In the genomic region with DNA sequence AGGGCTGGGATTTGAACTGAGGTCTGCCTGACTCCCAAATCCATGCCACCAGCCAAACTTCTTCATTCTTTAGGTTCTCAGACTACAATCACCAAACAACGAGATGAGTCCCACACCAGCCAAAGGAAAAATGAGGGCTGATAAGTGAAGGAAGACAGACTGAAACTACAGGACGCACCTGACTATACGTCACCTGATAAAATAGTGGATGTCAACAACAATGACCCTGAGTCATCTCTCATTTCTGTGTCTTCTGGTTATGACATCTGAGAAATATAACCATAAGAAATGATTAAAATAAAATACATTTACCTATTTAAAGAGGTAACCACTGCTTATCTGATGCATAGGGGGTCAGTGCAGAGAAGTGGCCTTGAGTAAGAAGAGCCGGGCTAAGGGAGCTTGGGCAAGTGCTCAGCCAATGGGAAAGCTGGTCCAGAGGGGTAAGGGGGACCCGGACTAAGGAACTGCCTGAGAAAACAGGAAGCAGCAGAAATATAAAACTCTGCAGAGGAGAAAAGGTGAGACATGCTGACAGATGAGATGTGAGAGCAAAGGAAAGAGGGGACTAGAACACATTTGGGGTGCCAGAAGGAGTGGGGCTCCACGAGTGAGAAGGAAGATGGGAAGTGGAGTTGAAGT, we compare ENCODE assay signal across 1 cellular context.
TF ChIP-seq lines count a peak whose summit lies in the region.

No MANE protein-coding gene starts in this region.

TF ChIP-seq in SK-N-SH, 30 proteins besides CTCF, POLR2A, EP300 and RAD21 (continued from another document):
- TF ChIP-seq, protein P1, sequence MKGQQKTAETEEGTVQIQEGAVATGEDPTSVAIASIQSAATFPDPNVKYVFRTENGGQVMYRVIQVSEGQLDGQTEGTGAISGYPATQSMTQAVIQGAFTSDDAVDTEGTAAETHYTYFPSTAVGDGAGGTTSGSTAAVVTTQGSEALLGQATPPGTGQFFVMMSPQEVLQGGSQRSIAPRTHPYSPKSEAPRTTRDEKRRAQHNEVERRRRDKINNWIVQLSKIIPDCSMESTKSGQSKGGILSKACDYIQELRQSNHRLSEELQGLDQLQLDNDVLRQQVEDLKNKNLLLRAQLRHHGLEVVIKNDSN (IDR thresholded peaks at IDR 0.05; ENCODE audit: borderline replicate concordance, low read depth), result no peak
- TF ChIP-seq, protein P2, sequence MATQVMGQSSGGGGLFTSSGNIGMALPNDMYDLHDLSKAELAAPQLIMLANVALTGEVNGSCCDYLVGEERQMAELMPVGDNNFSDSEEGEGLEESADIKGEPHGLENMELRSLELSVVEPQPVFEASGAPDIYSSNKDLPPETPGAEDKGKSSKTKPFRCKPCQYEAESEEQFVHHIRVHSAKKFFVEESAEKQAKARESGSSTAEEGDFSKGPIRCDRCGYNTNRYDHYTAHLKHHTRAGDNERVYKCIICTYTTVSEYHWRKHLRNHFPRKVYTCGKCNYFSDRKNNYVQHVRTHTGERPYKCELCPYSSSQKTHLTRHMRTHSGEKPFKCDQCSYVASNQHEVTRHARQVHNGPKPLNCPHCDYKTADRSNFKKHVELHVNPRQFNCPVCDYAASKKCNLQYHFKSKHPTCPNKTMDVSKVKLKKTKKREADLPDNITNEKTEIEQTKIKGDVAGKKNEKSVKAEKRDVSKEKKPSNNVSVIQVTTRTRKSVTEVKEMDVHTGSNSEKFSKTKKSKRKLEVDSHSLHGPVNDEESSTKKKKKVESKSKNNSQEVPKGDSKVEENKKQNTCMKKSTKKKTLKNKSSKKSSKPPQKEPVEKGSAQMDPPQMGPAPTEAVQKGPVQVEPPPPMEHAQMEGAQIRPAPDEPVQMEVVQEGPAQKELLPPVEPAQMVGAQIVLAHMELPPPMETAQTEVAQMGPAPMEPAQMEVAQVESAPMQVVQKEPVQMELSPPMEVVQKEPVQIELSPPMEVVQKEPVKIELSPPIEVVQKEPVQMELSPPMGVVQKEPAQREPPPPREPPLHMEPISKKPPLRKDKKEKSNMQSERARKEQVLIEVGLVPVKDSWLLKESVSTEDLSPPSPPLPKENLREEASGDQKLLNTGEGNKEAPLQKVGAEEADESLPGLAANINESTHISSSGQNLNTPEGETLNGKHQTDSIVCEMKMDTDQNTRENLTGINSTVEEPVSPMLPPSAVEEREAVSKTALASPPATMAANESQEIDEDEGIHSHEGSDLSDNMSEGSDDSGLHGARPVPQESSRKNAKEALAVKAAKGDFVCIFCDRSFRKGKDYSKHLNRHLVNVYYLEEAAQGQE (IDR thresholded peaks at IDR 0.05; ENCODE audit: low read depth, low read length), result no peak
- TF ChIP-seq TEAD4 (IDR thresholded peaks at IDR 0.05; ENCODE audit: borderline replicate concordance, insufficient read depth), result no peak
- no peak for TF ChIP-seq RFX5 (IDR thresholded peaks at IDR 0.05; ENCODE audit: low read length)
- TF ChIP-seq FOSL2 (IDR thresholded peaks at IDR 0.05; ENCODE audit: borderline replicate concordance, low read depth), result no peak
- no peak for TF ChIP-seq EZH2phosphoT487 (IDR thresholded peaks at IDR 0.05; ENCODE audit: borderline replicate concordance, low read depth)
- no peak for TF ChIP-seq GABPA (IDR thresholded peaks at IDR 0.05; ENCODE audit: low read depth)
- TF ChIP-seq, protein P3, sequence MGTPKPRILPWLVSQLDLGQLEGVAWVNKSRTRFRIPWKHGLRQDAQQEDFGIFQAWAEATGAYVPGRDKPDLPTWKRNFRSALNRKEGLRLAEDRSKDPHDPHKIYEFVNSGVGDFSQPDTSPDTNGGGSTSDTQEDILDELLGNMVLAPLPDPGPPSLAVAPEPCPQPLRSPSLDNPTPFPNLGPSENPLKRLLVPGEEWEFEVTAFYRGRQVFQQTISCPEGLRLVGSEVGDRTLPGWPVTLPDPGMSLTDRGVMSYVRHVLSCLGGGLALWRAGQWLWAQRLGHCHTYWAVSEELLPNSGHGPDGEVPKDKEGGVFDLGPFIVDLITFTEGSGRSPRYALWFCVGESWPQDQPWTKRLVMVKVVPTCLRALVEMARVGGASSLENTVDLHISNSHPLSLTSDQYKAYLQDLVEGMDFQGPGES (IDR thresholded peaks at IDR 0.05; ENCODE audit: low read depth, low read length), result no peak
- no peak for TF ChIP-seq TCF12 (IDR thresholded peaks at IDR 0.05)
- no peak for TF ChIP-seq RCOR1 (IDR thresholded peaks at IDR 0.05; ENCODE audit: low read length)
- no peak for TF ChIP-seq POLR2AphosphoS5 (IDR thresholded peaks at IDR 0.05; ENCODE audit: low read depth, low read length)
